Comparison of ENCODE assay signal across 1 cellular context in the genomic region with DNA sequence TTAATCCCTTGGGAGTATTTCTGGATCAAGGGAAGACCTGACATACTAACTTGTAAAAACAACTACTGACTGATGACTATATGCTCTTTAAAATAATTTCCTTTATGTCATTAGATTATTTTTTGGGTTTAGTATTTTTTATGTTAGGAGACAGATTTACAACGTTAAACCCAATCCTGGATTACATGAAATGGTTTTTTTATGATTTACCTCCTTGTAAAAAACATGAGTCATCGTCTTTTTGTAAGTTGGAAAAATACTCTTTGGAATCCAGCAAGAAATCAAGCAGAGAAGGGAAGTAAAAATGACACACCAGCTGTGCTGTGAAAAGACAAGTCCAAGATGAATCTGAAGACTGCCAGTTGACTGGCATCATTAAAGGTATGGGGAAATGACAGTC.
A peak's percentile ranks its signal among the peaks of the same experiment; 100 is the strongest.
TF ChIP-seq lines count a peak whose summit lies in the region.

No MANE protein-coding gene starts in this region.

TF ChIP-seq in HEK293, 187 proteins besides CTCF, POLR2A, EP300 and RAD21 (continued from another document and continues in another):
- TF ChIP-seq, protein P1, sequence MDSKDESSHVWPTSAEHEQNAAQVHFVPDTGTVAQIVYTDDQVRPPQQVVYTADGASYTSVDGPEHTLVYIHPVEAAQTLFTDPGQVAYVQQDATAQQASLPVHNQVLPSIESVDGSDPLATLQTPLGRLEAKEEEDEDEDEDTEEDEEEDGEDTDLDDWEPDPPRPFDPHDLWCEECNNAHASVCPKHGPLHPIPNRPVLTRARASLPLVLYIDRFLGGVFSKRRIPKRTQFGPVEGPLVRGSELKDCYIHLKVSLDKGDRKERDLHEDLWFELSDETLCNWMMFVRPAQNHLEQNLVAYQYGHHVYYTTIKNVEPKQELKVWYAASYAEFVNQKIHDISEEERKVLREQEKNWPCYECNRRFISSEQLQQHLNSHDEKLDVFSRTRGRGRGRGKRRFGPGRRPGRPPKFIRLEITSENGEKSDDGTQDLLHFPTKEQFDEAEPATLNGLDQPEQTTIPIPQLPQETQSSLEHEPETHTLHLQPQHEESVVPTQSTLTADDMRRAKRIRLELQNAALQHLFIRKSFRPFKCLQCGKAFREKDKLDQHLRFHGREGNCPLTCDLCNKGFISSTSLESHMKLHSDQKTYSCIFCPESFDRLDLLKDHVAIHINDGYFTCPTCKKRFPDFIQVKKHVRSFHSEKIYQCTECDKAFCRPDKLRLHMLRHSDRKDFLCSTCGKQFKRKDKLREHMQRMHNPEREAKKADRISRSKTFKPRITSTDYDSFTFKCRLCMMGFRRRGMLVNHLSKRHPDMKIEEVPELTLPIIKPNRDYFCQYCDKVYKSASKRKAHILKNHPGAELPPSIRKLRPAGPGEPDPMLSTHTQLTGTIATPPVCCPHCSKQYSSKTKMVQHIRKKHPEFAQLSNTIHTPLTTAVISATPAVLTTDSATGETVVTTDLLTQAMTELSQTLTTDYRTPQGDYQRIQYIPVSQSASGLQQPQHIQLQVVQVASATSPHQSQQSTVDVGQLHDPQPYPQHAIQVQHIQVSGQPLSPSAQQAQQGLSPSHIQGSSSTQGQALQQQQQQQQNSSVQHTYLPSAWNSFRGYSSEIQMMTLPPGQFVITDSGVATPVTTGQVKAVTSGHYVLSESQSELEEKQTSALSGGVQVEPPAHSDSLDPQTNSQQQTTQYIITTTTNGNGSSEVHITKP (tag by site-specific recombination; IDR thresholded peaks at IDR 0.05) = peak; percentile 34; the same call in 1 of the 2 replicates
- no peak for TF ChIP-seq ZNF610 (tag by site-specific recombination; IDR thresholded peaks at IDR 0.05; ENCODE audit: borderline replicate concordance)
- TF ChIP-seq, protein P2, sequence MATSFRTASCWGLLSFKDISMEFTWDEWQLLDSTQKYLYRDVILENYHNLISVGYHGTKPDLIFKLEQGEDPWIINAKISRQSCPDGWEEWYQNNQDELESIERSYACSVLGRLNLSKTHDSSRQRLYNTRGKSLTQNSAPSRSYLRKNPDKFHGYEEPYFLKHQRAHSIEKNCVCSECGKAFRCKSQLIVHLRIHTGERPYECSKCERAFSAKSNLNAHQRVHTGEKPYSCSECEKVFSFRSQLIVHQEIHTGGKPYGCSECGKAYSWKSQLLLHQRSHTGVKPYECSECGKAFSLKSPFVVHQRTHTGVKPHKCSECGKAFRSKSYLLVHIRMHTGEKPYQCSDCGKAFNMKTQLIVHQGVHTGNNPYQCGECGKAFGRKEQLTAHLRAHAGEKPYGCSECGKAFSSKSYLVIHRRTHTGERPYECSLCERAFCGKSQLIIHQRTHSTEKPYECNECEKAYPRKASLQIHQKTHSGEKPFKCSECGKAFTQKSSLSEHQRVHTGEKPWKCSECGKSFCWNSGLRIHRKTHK (tag by site-specific recombination; IDR thresholded peaks at IDR 0.05) = no peak
- TF ChIP-seq ZNF146 (tag by site-specific recombination; IDR thresholded peaks at IDR 0.05) = no peak
- TF ChIP-seq ZNF560 (tag by site-specific recombination; IDR thresholded peaks at IDR 0.05; ENCODE audit: borderline replicate concordance) = no peak
- no peak for TF ChIP-seq ZNF391 (tag by site-specific recombination; IDR thresholded peaks at IDR 0.05; ENCODE audit: borderline replicate concordance, low read depth)
- no peak for TF ChIP-seq KLF7 (tag by site-specific recombination; IDR thresholded peaks at IDR 0.05; ENCODE audit: borderline replicate concordance)
- TF ChIP-seq ZNF830 (tag by site-specific recombination; IDR thresholded peaks at IDR 0.05; ENCODE audit: low read depth) = no peak
- no peak for TF ChIP-seq ZNF530 (tag by site-specific recombination; IDR thresholded peaks at IDR 0.05; ENCODE audit: low read depth)
- no peak for TF ChIP-seq ZNF175 (tag by site-specific recombination; IDR thresholded peaks at IDR 0.05)
- TF ChIP-seq KLF16 (tag by site-specific recombination; IDR thresholded peaks at IDR 0.05) = peak; percentile 94
- no peak for TF ChIP-seq MEIS1 (CRISPR knock-in tag; IDR thresholded peaks at IDR 0.05; ENCODE audit: borderline replicate concordance)
- TF ChIP-seq ZNF121 (tag by site-specific recombination; IDR thresholded peaks at IDR 0.05) = no peak
- no peak for TF ChIP-seq EGR2 (tag by site-specific recombination; IDR thresholded peaks at IDR 0.05; ENCODE audit: low read depth)
- no peak for TF ChIP-seq ZNF623 (tag by site-specific recombination; IDR thresholded peaks at IDR 0.05)
- peak; percentile 81 for TF ChIP-seq ZNF629 (tag by site-specific recombination; IDR thresholded peaks at IDR 0.05)
- TF ChIP-seq ZNF549 (tag by site-specific recombination; IDR thresholded peaks at IDR 0.05) = no peak
- TF ChIP-seq, protein P3, sequence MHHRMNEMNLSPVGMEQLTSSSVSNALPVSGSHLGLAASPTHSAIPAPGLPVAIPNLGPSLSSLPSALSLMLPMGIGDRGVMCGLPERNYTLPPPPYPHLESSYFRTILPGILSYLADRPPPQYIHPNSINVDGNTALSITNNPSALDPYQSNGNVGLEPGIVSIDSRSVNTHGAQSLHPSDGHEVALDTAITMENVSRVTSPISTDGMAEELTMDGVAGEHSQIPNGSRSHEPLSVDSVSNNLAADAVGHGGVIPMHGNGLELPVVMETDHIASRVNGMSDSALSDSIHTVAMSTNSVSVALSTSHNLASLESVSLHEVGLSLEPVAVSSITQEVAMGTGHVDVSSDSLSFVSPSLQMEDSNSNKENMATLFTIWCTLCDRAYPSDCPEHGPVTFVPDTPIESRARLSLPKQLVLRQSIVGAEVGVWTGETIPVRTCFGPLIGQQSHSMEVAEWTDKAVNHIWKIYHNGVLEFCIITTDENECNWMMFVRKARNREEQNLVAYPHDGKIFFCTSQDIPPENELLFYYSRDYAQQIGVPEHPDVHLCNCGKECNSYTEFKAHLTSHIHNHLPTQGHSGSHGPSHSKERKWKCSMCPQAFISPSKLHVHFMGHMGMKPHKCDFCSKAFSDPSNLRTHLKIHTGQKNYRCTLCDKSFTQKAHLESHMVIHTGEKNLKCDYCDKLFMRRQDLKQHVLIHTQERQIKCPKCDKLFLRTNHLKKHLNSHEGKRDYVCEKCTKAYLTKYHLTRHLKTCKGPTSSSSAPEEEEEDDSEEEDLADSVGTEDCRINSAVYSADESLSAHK (tag by site-specific recombination; IDR thresholded peaks at IDR 0.05) = peak; percentile 33; the same call in 1 of the 2 replicates
- TF ChIP-seq ZNF19 (tag by site-specific recombination; IDR thresholded peaks at IDR 0.05; ENCODE audit: low read depth) = no peak
- TF ChIP-seq, protein P4, sequence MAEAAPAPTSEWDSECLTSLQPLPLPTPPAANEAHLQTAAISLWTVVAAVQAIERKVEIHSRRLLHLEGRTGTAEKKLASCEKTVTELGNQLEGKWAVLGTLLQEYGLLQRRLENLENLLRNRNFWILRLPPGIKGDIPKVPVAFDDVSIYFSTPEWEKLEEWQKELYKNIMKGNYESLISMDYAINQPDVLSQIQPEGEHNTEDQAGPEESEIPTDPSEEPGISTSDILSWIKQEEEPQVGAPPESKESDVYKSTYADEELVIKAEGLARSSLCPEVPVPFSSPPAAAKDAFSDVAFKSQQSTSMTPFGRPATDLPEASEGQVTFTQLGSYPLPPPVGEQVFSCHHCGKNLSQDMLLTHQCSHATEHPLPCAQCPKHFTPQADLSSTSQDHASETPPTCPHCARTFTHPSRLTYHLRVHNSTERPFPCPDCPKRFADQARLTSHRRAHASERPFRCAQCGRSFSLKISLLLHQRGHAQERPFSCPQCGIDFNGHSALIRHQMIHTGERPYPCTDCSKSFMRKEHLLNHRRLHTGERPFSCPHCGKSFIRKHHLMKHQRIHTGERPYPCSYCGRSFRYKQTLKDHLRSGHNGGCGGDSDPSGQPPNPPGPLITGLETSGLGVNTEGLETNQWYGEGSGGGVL (tag by site-specific recombination; IDR thresholded peaks at IDR 0.05) = peak; percentile 18; the same call in 1 of the 2 replicates
- no peak for TF ChIP-seq ZNF37A (tag by site-specific recombination; IDR thresholded peaks at IDR 0.05)
- TF ChIP-seq HOXC10 (CRISPR knock-in tag; IDR thresholded peaks at IDR 0.05) = no peak
- TF ChIP-seq ZNF621 (tag by site-specific recombination; IDR thresholded peaks at IDR 0.05) = no peak
- TF ChIP-seq ZNF366 (tag by site-specific recombination; conservative IDR thresholded peaks at IDR 0.05) = peak; percentile 75
- TF ChIP-seq, protein P5, sequence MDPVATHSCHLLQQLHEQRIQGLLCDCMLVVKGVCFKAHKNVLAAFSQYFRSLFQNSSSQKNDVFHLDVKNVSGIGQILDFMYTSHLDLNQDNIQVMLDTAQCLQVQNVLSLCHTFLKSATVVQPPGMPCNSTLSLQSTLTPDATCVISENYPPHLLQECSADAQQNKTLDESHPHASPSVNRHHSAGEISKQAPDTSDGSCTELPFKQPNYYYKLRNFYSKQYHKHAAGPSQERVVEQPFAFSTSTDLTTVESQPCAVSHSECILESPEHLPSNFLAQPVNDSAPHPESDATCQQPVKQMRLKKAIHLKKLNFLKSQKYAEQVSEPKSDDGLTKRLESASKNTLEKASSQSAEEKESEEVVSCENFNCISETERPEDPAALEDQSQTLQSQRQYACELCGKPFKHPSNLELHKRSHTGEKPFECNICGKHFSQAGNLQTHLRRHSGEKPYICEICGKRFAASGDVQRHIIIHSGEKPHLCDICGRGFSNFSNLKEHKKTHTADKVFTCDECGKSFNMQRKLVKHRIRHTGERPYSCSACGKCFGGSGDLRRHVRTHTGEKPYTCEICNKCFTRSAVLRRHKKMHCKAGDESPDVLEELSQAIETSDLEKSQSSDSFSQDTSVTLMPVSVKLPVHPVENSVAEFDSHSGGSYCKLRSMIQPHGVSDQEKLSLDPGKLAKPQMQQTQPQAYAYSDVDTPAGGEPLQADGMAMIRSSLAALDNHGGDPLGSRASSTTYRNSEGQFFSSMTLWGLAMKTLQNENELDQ (tag by site-specific recombination; IDR thresholded peaks at IDR 0.05; ENCODE audit: low read depth) = no peak
- no peak for TF ChIP-seq ZNF404 (tag by site-specific recombination; IDR thresholded peaks at IDR 0.05)
- TF ChIP-seq KLF8 (tag by site-specific recombination; IDR thresholded peaks at IDR 0.05) = peak; percentile 51; the same call in 1 of the 2 replicates
- TF ChIP-seq, protein P6, sequence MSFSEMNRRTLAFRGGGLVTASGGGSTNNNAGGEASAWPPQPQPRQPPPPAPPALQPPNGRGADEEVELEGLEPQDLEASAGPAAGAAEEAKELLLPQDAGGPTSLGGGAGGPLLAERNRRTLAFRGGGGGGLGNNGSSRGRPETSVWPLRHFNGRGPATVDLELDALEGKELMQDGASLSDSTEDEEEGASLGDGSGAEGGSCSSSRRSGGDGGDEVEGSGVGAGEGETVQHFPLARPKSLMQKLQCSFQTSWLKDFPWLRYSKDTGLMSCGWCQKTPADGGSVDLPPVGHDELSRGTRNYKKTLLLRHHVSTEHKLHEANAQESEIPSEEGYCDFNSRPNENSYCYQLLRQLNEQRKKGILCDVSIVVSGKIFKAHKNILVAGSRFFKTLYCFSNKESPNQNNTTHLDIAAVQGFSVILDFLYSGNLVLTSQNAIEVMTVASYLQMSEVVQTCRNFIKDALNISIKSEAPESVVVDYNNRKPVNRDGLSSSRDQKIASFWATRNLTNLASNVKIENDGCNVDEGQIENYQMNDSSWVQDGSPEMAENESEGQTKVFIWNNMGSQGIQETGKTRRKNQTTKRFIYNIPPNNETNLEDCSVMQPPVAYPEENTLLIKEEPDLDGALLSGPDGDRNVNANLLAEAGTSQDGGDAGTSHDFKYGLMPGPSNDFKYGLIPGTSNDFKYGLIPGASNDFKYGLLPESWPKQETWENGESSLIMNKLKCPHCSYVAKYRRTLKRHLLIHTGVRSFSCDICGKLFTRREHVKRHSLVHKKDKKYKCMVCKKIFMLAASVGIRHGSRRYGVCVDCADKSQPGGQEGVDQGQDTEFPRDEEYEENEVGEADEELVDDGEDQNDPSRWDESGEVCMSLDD (tag by site-specific recombination; IDR thresholded peaks at IDR 0.05) = no peak
- TF ChIP-seq ZNF266 (tag by site-specific recombination; IDR thresholded peaks at IDR 0.05; ENCODE audit: low read depth) = no peak
- no peak for TF ChIP-seq REPIN1 (tag by site-specific recombination; IDR thresholded peaks at IDR 0.05; ENCODE audit: low read depth)
- peak; percentile 3; the same call in 1 of the 2 replicates for TF ChIP-seq ZNF654 (tag by site-specific recombination; IDR thresholded peaks at IDR 0.05; ENCODE audit: low read depth)
- TF ChIP-seq ZNF114 (tag by site-specific recombination; IDR thresholded peaks at IDR 0.05) = no peak
- TF ChIP-seq ZNF24 (tag by site-specific recombination; IDR thresholded peaks at IDR 0.05) = peak; percentile 43; the same call in 1 of the 2 replicates
- TF ChIP-seq ZNF521 (tag by site-specific recombination; IDR thresholded peaks at IDR 0.05) = no peak
- TF ChIP-seq ZNF843 (tag by site-specific recombination; IDR thresholded peaks at IDR 0.05) = peak; percentile 93
- no peak for TF ChIP-seq ZBTB48 (tag by site-specific recombination; IDR thresholded peaks at IDR 0.05)
- no peak for TF ChIP-seq ZNF335 (tag by site-specific recombination; conservative IDR thresholded peaks at IDR 0.05)
- TF ChIP-seq ZNF658 (tag by site-specific recombination; IDR thresholded peaks at IDR 0.05) = no peak
- no peak for TF ChIP-seq ZNF501 (tag by site-specific recombination; IDR thresholded peaks at IDR 0.05)
- TF ChIP-seq ZNF292 (tag by site-specific recombination; IDR thresholded peaks at IDR 0.05; ENCODE audit: borderline replicate concordance, low read depth) = no peak
- no peak for TF ChIP-seq ZNF660 (tag by site-specific recombination; IDR thresholded peaks at IDR 0.05)
- TF ChIP-seq GFI1B (tag by site-specific recombination; IDR thresholded peaks at IDR 0.05) = peak; percentile 63
- TF ChIP-seq, protein P7, sequence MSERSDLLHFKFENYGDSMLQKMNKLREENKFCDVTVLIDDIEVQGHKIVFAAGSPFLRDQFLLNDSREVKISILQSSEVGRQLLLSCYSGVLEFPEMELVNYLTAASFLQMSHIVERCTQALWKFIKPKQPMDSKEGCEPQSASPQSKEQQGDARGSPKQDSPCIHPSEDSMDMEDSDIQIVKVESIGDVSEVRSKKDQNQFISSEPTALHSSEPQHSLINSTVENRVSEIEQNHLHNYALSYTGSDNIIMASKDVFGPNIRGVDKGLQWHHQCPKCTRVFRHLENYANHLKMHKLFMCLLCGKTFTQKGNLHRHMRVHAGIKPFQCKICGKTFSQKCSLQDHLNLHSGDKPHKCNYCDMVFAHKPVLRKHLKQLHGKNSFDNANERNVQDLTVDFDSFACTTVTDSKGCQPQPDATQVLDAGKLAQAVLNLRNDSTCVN (tag by site-specific recombination; optimal IDR thresholded peaks at IDR 0.05) = no peak
- TF ChIP-seq, protein P8, sequence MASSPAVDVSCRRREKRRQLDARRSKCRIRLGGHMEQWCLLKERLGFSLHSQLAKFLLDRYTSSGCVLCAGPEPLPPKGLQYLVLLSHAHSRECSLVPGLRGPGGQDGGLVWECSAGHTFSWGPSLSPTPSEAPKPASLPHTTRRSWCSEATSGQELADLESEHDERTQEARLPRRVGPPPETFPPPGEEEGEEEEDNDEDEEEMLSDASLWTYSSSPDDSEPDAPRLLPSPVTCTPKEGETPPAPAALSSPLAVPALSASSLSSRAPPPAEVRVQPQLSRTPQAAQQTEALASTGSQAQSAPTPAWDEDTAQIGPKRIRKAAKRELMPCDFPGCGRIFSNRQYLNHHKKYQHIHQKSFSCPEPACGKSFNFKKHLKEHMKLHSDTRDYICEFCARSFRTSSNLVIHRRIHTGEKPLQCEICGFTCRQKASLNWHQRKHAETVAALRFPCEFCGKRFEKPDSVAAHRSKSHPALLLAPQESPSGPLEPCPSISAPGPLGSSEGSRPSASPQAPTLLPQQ (tag by site-specific recombination; IDR thresholded peaks at IDR 0.05) = 0 out of 2 replicates have a peak, but pooled peaks have one; percentile 28
- TF ChIP-seq GLI4 (tag by site-specific recombination; IDR thresholded peaks at IDR 0.05) = no peak
- no peak for TF ChIP-seq RBAK (tag by site-specific recombination; IDR thresholded peaks at IDR 0.05)
- TF ChIP-seq ZNF585B (tag by site-specific recombination; IDR thresholded peaks at IDR 0.05) = no peak
- TF ChIP-seq ZNF776 (tag by site-specific recombination; IDR thresholded peaks at IDR 0.05; ENCODE audit: borderline replicate concordance) = no peak
- no peak for TF ChIP-seq ZNF544 (tag by site-specific recombination; IDR thresholded peaks at IDR 0.05)
